In the genomic region with DNA sequence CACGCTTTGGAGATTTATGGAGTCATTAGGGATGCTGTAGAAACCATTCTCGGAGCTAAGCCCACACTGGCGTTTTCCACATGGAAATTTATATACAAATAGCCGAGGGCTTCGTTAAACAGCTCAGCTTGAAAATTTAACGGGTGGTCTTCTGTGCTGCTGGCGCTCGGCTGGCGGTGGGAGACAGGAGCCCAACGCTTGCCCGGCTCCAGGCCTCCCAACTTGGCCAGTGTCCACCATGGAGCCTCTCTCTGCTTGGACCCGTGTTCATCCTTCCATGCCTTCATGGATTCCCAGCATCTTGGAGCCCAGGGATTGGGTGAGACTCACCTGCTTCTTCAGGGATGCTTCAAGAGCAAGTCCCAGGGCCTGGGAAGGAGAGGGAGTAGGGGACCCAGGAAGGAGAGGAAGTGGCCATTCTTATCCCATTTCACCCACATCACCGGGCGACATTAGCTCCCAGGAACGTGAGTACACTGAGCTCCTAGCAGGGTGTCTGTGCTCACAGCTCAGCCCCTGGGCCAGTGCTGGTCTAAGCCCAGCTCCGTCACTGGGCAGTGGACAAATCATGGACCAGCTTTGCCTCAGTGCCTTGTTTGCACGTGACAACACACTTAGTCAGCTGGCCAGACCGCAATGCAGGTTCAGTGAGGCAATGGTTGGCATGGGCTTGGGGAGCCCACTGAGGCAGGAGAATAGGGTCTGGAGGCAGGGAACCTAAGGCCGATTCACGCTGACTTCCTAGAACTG, we compare ENCODE assay signal across 26 cellular contexts.
"Had no signal": no experiment of that assay in that cellular context is flagged by ENCODE, and none has a peak within 500 bp of the region (broad histone marks: within the 10 kb centered on the region; RNA-seq: fewer than 3 reads in every experiment).

No MANE protein-coding gene starts in this region.

- H3K9me3 ChIP-seq: ascending aorta, gastroesophageal sphincter, left lung, right lobe of liver had no signal

- H3K4me1 ChIP-seq: ascending aorta, gastroesophageal sphincter, left lung, right lobe of liver had no signal

- H3K36me3 ChIP-seq: ascending aorta, cardiac muscle cell, gastroesophageal sphincter, left lung, right lobe of liver had no signal

- ATAC-seq: activated CD8-positive, alpha-beta memory T cell treated with anti-CD3 and anti-CD28 coated beads, Interleukin-2, amount 10 ng/mL, durations not matched to agents 7 days and 5 days; activated CD8-positive, alpha-beta T cell treated with anti-CD3 and anti-CD28 coated beads, Interleukin-2, amount 10 ng/mL, durations not matched to agents 7 days and 5 days; effector memory CD8-positive, alpha-beta T cell; gastroesophageal sphincter; left lung; naive thymus-derived CD4-positive, alpha-beta T cell; SK-N-SH treated with all-trans-retinoic acid at 6 μM for 48 hours; stimulated activated memory B cell treated with anti-CD40 and anti-IgM and Interleukin-4, amounts not matched to agents 10 μg/mL and 1 μg/mL and 100 μg/mL, for 72 hours; stimulated activated naive CD8-positive, alpha-beta T cell treated with anti-CD3 and anti-CD28 coated beads, Interleukin-15, amount 100 ng/mL, for 72 hours; T-helper 17 cell had no signal

- DNase-seq: activated CD4-positive, alpha-beta T cell treated with anti-CD3 and anti-CD28 coated beads, Interleukin-2, amount 50 U/mL, for 1 hour; activated CD8-positive, alpha-beta memory T cell treated with anti-CD3 and anti-CD28 coated beads, Interleukin-2, amount 10 ng/mL, durations not matched to agents 7 days and 5 days; activated CD8-positive, alpha-beta T cell treated with anti-CD3 and anti-CD28 coated beads, Interleukin-2, amount 10 ng/mL, durations not matched to agents 7 days and 5 days; activated gamma-delta T cell; activated naive CD4-positive, alpha-beta T cell treated with anti-CD3 and anti-CD28 coated beads, Interleukin-2, amount 10 ng/mL, durations not matched to agents 7 days and 5 days; activated naive CD8-positive, alpha-beta T cell treated with anti-CD3 and anti-CD28 coated beads, Interleukin-2, amount 10 ng/mL, durations not matched to agents 7 days and 5 days; cortex of kidney; effector memory CD8-positive, alpha-beta T cell; hypothalamus; naive thymus-derived CD4-positive, alpha-beta T cell; nucleus accumbens; small intestine; stimulated activated CD4-positive, alpha-beta T cell treated with anti-CD3 and anti-CD28 coated beads, Interleukin-1b, Interleukin-23, amount 100 ng/mL, for 48 hours; stimulated activated CD4-positive, alpha-beta T cell treated with anti-CD3 and anti-CD28 coated beads, Interleukin-4, amount 100 ng/mL, for 4 hours; stimulated activated CD8-positive, alpha-beta memory T cell treated with anti-CD3 and anti-CD28 coated beads, Interleukin-4, amount 100 ng/mL, for 48 hours; stimulated activated naive CD8-positive, alpha-beta T cell treated with anti-CD3 and anti-CD28 coated beads, Interleukin-15, amount 100 ng/mL, for 72 hours; substantia nigra; T-helper 17 cell; T1000 had no signal

- H3K27ac ChIP-seq: ascending aorta, cardiac muscle cell, gastroesophageal sphincter, left lung, right lobe of liver had no signal

- H3K4me3 ChIP-seq: ascending aorta, cardiac muscle cell, gastroesophageal sphincter, left lung, right lobe of liver had no signal

- H3K27me3 ChIP-seq: ascending aorta, cardiac muscle cell, right lobe of liver had no signal
